ENCODE assay signal across 8 cellular contexts in the genomic region with DNA sequence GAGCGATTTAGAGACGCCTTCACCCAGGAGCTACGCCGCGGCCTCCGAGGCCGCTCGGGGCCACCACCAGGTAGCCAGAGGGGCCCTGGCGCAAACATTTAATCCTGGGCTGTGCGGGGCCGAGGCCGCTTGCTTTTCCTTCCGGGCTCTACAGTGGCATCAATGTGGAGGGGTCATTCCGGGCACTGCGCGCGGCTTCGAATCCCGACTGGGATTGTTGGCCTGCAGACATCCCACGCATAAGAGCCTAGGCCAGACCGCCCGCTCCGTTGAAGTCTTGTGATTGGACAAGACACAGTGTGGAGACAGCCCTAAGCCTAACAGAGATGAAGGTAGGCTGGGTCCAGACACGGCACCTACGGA. TPM values are rescaled to one million over a fixed set of nuclear protein-coding genes. Genes with fewer than 3 reads are reported as not detected.
A peak's percentile ranks its signal among the peaks of the same experiment; 100 is the strongest.
DNase-seq lines count a peak whose midpoint lies in the region; ATAC-seq and TF ChIP-seq lines count a peak whose summit lies in the region.

No MANE protein-coding gene starts in this region.

- H3K27ac ChIP-seq in WERI-Rb-1, result peak overlapping the region; percentile 93
- peak overlapping the region; percentile 6 for H3K27ac ChIP-seq in foreskin keratinocyte

- peak overlapping the region; percentile 84 for H3K4me3 ChIP-seq in WERI-Rb-1 (ENCODE audit: low read depth, low read length)

- peaks cover 9% of the 10 kb centered on the region; the same call in 1 of the 2 replicates for H3K36me3 ChIP-seq in WERI-Rb-1

- DNase-seq in activated T-cell treated with anti-CD3 and anti-CD28 coated beads for 24 hours (ENCODE audit: low read depth), result peak; percentile 10
- DNase-seq in activated T-cell treated with anti-CD3 and anti-CD28 coated beads, Interleukin-2, amount 50 U/mL, for 48 hours, result no peak
- no peak for DNase-seq in WERI-Rb-1
- DNase-seq in foreskin keratinocyte, result no peak
- peak; percentile 23 for DNase-seq in occipital lobe (lab: John Stamatoyannopoulos, UW)
- DNase-seq in GM19238 (ENCODE audit: insufficient read length, low spot score), result no peak

- H3K9me3 ChIP-seq in WERI-Rb-1 (ENCODE audit: severe bottlenecking), result no peaks in the 10 kb centered on the region

- no peaks in the 10 kb centered on the region for H3K27me3 ChIP-seq in WERI-Rb-1 (ENCODE audit: insufficient read depth, low read depth, severe bottlenecking)
- H3K27me3 ChIP-seq in foreskin keratinocyte, result no peaks in the 10 kb centered on the region

- TF ChIP-seq CTCF in WERI-Rb-1 (IDR thresholded peaks at IDR 0.05; ENCODE audit: low read depth, low read length) (no peak), foreskin keratinocyte (conservative IDR thresholded peaks at IDR 0.05) (no peak)

- no peaks in the 10 kb centered on the region for H3K4me1 ChIP-seq in foreskin keratinocyte

- ATAC-seq in HG03196 (IDR thresholded peaks at IDR 0.05; ENCODE audit: unreplicated experiment) (peak; percentile 6), foreskin keratinocyte (peak; percentile 2), HG02763 (IDR thresholded peaks at IDR 0.05; ENCODE audit: unreplicated experiment) (no peak)

RNA-seq across cellular contexts. Expression of a gene that starts 0.6 kb away (rescaled TPM):
- total RNA-seq in foreskin keratinocyte (59.5 and 64.7 TPM in 2 replicates), occipital lobe (80.8 TPM)
- polyA plus RNA-seq in foreskin keratinocyte, result 46.4 and 48.6 TPM in 2 replicates

RNA-seq across cellular contexts. Expression of a gene that starts 25.7 kb away (rescaled TPM):
- 1.0 and 1.6 TPM in 2 replicates for total RNA-seq in foreskin keratinocyte
- 1.0 and 1.9 TPM in 2 replicates for polyA plus RNA-seq in foreskin keratinocyte
- total RNA-seq in occipital lobe, result 5.0 TPM

Comparison
In these comparisons a context has a peak if more than half of its experiments do, and no peak if none do; other contexts are left out.
1. DNase-seq: peak in activated T-cell treated with anti-CD3 and anti-CD28 coated beads for 24 hours (single experiment) and occipital lobe (single experiment); none in activated T-cell treated with anti-CD3 and anti-CD28 coated beads, Interleukin-2, amount 50 U/mL, for 48 hours (0 of 2), WERI-Rb-1 (single experiment), foreskin keratinocyte (0 of 2) and GM19238 (single experiment).